9 cellular contexts compared by ENCODE assay signal in the genomic region with DNA sequence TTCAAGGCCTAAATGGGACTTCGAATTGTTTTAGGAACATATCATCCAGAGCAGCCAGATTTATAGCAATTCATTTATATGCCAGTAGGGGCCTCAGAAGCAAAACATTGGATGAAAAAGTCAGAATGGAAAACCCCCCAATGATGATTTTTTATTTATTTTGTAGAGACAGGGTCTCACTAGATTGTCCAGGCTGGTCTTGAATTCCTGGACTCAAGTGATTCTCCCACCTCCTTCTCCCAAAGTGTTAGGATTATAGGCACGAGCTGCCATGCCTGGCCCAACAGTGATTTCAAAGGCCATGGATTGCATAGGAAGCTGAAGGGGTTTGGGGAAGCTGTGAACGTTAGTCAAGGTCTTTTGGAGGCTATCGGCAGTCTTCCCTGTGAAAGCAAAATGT. TPM values are rescaled to one million over a fixed set of nuclear protein-coding genes. Genes with fewer than 3 reads are reported as not detected.
A peak's percentile ranks its signal among the peaks of the same experiment; 100 is the strongest.
DNase-seq lines count a peak whose midpoint lies in the region; ATAC-seq and TF ChIP-seq lines count a peak whose summit lies in the region.
"Had no signal": no experiment of that assay in that cellular context is flagged by ENCODE, and none has a peak within 500 bp of the region (broad histone marks: within the 10 kb centered on the region; RNA-seq: fewer than 3 reads in every experiment).

No MANE protein-coding gene starts in this region.

- peak overlapping the region; percentile 89 for H4K91ac ChIP-seq in IMR-90 (ENCODE audit: insufficient read depth, low read depth, low read length)

- H4K8ac ChIP-seq in IMR-90 (ENCODE audit: low read depth in 2 of 2, low read length in 2 of 2), result peak overlapping the region in 1 of 2 experiments; percentile 14; a peak in 2 of 4 replicates

- peak overlapping the region; percentile 77; the same call in 1 of the 2 replicates for H2AK5ac ChIP-seq in IMR-90 (ENCODE audit: low read depth, low read length)

- H2BK120ac ChIP-seq in IMR-90 (ENCODE audit: low read depth, low read length), result peak overlapping the region; percentile 87

- no peak overlapping the region for H4K5ac ChIP-seq in IMR-90 (ENCODE audit: low read depth, low read length)

- peak overlapping the region; percentile 92; the same call in 2 of the 3 replicates for H2BK15ac ChIP-seq in IMR-90 (ENCODE audit: low read depth, low read length)

- H3K27ac ChIP-seq in CD4-positive, alpha-beta memory T cell (ENCODE audit: low read depth, low read length), result no peak overlapping the region
- no peak overlapping the region for H3K27ac ChIP-seq in IMR-90 (ENCODE audit: insufficient read depth, low read length)
- no peak overlapping the region for H3K27ac ChIP-seq in breast epithelium
- H3K27ac ChIP-seq in naive thymus-derived CD4-positive, alpha-beta T cell (ENCODE audit: low read depth, low read length), result peak overlapping the region; percentile 3

- POLR2A ChIA-PET in CD4-positive, alpha-beta memory T cell (lab: Charles Lee; ENCODE audit: partially characterized antibody), result no interaction called here
- POLR2A ChIA-PET in IMR-90 (lab: Charles Lee; ENCODE audit: unreplicated experiment), result no interaction called here
- POLR2A ChIA-PET in naive thymus-derived CD4-positive, alpha-beta T cell (lab: Charles Lee), result no interaction called here

- no peak overlapping the region for H3K4me3 Mint-ChIP-seq in CD4-positive, alpha-beta memory T cell
- no peak overlapping the region for H3K4me3 Mint-ChIP-seq in naive thymus-derived CD4-positive, alpha-beta T cell

- WGBS in IMR-90 (ENCODE audit: extremely low coverage in 2 of 2, insufficient read length in 1 of 2), 2 experiments, result 92% methylated on average over 2 of the region's 4 CpGs; no CpG with 5 or more reads in 1 of the 2 experiments

- H2AFZ ChIP-seq in IMR-90 (replicated peaks; ENCODE audit: low read length, poor library complexity), result no peak overlapping the region

- peak overlapping the region in 6 of 7 donors; percentile 7 to 82 (median 36) for H3K27ac Mint-ChIP-seq in CD4-positive, alpha-beta memory T cell
- H3K27ac Mint-ChIP-seq in naive thymus-derived CD4-positive, alpha-beta T cell, result peak overlapping the region in 6 of 9 donors; percentile 35 to 85 (median 53)

- no peaks in the 10 kb centered on the region for H3K9me3 Mint-ChIP-seq in CD4-positive, alpha-beta memory T cell
- H3K9me3 Mint-ChIP-seq in naive thymus-derived CD4-positive, alpha-beta T cell, result no peaks in the 10 kb centered on the region

- BruUV-seq in IMR-90 (replicated peaks; lab: Mats Ljungman, UMichigan), result no TSS peak

- peaks cover 36 to 39% of the 10 kb centered on the region in 2 experiments for H3K79me1 ChIP-seq in IMR-90 (ENCODE audit: low read depth in 1 of 2, low read length in 2 of 2)

- ATAC-seq in IMR-90 (ENCODE audit: low read depth) (no peak), HG02981 (IDR thresholded peaks at IDR 0.05; ENCODE audit: unreplicated experiment) (no peak)
- ATAC-seq in naive thymus-derived CD4-positive, alpha-beta T cell, result no peak

- in situ Hi-C loops in IMR-90 (cut with MboI; ENCODE audit: low sequenced_read_pairs), result no loop called here

- TF ChIP-seq RAD21 in IMR-90 (IDR thresholded peaks at IDR 0.05; ENCODE audit: low read length), result 0 out of 2 replicates have a peak, but pooled peaks have one; percentile 8

- H3K9ac ChIP-seq in IMR-90 (ENCODE audit: low read depth, low read length), result no peak overlapping the region

- no peak overlapping the region for H3K4me3 ChIP-seq in CD4-positive, alpha-beta memory T cell (ENCODE audit: low read length in 2 of 2)
- no peak overlapping the region for H3K4me3 ChIP-seq in IMR-90 (ENCODE audit: insufficient read depth, low read depth, low read length)
- no peak overlapping the region for H3K4me3 ChIP-seq in breast epithelium
- H3K4me3 ChIP-seq in naive thymus-derived CD4-positive, alpha-beta T cell (ENCODE audit: low read length), result no peak overlapping the region

- no peaks in the 10 kb centered on the region for H3K27me3 ChIP-seq in CD4-positive, alpha-beta memory T cell (ENCODE audit: insufficient read depth, low read length)
- no peaks in the 10 kb centered on the region for H3K27me3 ChIP-seq in IMR-90 (ENCODE audit: control insufficient read depth, insufficient read depth, low read length)
- H3K27me3 ChIP-seq in breast epithelium, result no peaks in the 10 kb centered on the region
- H3K27me3 ChIP-seq in naive thymus-derived CD4-positive, alpha-beta T cell (ENCODE audit: control insufficient read depth in 2 of 2, insufficient read depth in 2 of 2, low read length in 2 of 2), result no peaks in the 10 kb centered on the region

- peaks cover 0 to 15% of the 10 kb centered on the region in 2 donors for H3K36me3 Mint-ChIP-seq in CD4-positive, alpha-beta memory T cell
- H3K36me3 Mint-ChIP-seq in naive thymus-derived CD4-positive, alpha-beta T cell, result peaks cover 0 to 12% (median 0%) of the 10 kb centered on the region in 5 donors

- H3K27me3 Mint-ChIP-seq in CD4-positive, alpha-beta memory T cell, result no peaks in the 10 kb centered on the region
- H3K27me3 Mint-ChIP-seq in naive thymus-derived CD4-positive, alpha-beta T cell, result no peaks in the 10 kb centered on the region

- H3K23ac ChIP-seq in IMR-90 (ENCODE audit: low read depth, low read length), result peak overlapping the region; percentile 74

- TF ChIP-seq POLR2A in IMR-90 (IDR thresholded peaks at IDR 0.05; ENCODE audit: low read depth, low read length) (no peak), breast epithelium (IDR thresholded peaks at IDR 0.05) (no peak)

- H3K36me3 ChIP-seq in CD4-positive, alpha-beta memory T cell (ENCODE audit: insufficient read depth, low read length), result no peaks in the 10 kb centered on the region
- H3K36me3 ChIP-seq in IMR-90 (ENCODE audit: control insufficient read depth, insufficient read depth, low read length), result no peaks in the 10 kb centered on the region
- H3K36me3 ChIP-seq in breast epithelium, result no peaks in the 10 kb centered on the region
- peaks cover 0 to 6% (median 0%) of the 10 kb centered on the region in 3 experiments for H3K36me3 ChIP-seq in naive thymus-derived CD4-positive, alpha-beta T cell (ENCODE audit: control insufficient read depth in 2 of 3, insufficient read depth in 3 of 3, low read length in 3 of 3)

- peaks cover 4% of the 10 kb centered on the region; the same call in 1 of the 2 replicates for H4K20me1 ChIP-seq in IMR-90 (ENCODE audit: insufficient read depth, low read length)

- peak overlapping the region; percentile 78 for H3K14ac ChIP-seq in IMR-90 (replicated peaks; ENCODE audit: low read depth, low read length)

- peak overlapping the region; percentile 76 for H3K4ac ChIP-seq in IMR-90 (ENCODE audit: low read depth, low read length)

- intact Hi-C loops in CD4-positive, alpha-beta memory T cell (cut with micrococcal nuclease), result loop anchor here (1.0 kb wide), 1 partner anchor 21 kb away; no protein-coding TSS in a partner anchor
- intact Hi-C loops in IMR-90 (cut with micrococcal nuclease) (no loop called here), breast epithelium (cut with DNase I; ENCODE audit: low total_unique reads) (no loop called here)
- intact Hi-C loops in naive thymus-derived CD4-positive, alpha-beta T cell (cut with micrococcal nuclease), result no loop called here

- CTCF ChIA-PET in CD4-positive, alpha-beta memory T cell (lab: Charles Lee; ENCODE audit: partially characterized antibody), result interaction anchor here (0.7 to 1.9 kb wide), 4 partner anchors 9 to 81 kb away, joined by 3 to 11 read pairs (median 3); no protein-coding TSS in a partner anchor
- CTCF ChIA-PET in IMR-90 (lab: Yijun Ruan, JAX), result interaction anchor here (0.6 kb wide), 1 partner anchor 142 kb away, joined by 5 read pairs; no protein-coding TSS in a partner anchor
- CTCF ChIA-PET in naive thymus-derived CD4-positive, alpha-beta T cell (lab: Charles Lee), result interaction anchor here (0.6 to 2.6 kb wide), 4 partner anchors 19 to 333 kb away, joined by 3 to 9 read pairs (median 6); no protein-coding TSS in a partner anchor

- no peak overlapping the region for H2AK9ac ChIP-seq in IMR-90 (replicated peaks; ENCODE audit: low read depth, low read length, poor library complexity)

- TF ChIP-seq CTCF in IMR-90 (conservative IDR thresholded peaks at IDR 0.05; ENCODE audit: low read depth, low read length) (peak; percentile 39; the same call in 1 of the 2 replicates), breast epithelium (IDR thresholded peaks at IDR 0.05) (peak; percentile 13 to 35 (median 18))

- no peak overlapping the region for H3K56ac ChIP-seq in IMR-90 (ENCODE audit: extremely low read depth, insufficient read depth, low read length)

- dilution Hi-C loops in IMR-90 (cut with HindIII; ENCODE audit: low sequenced_read_pairs, unreplicated experiment), result no loop called here

- H3K4me1 Mint-ChIP-seq in CD4-positive, alpha-beta memory T cell, result peaks cover 9 to 48% (median 23%) of the 10 kb centered on the region in 4 donors
- peaks cover 5 to 49% (median 28%) of the 10 kb centered on the region in 7 donors for H3K4me1 Mint-ChIP-seq in naive thymus-derived CD4-positive, alpha-beta T cell

- peak overlapping the region; percentile 73 for H2BK5ac ChIP-seq in IMR-90 (ENCODE audit: low read depth, low read length, poor library complexity, severe bottlenecking)

- no peak overlapping the region for H3K4me2 ChIP-seq in IMR-90 (ENCODE audit: low read depth, low read length)

- H3K9me3 ChIP-seq in CD4-positive, alpha-beta memory T cell (ENCODE audit: control insufficient read depth in 1 of 2, low read length in 2 of 2), result no peaks in the 10 kb centered on the region
- H3K9me3 ChIP-seq in IMR-90 (ENCODE audit: control insufficient read depth, insufficient read depth, low read length) (no peaks in the 10 kb centered on the region), breast epithelium (no peaks in the 10 kb centered on the region)
- no peaks in the 10 kb centered on the region for H3K9me3 ChIP-seq in naive thymus-derived CD4-positive, alpha-beta T cell (ENCODE audit: control insufficient read depth in 2 of 3, low read length in 3 of 3)

- peak overlapping the region; percentile 65; the same call in 1 of the 2 replicates for H2BK20ac ChIP-seq in IMR-90 (ENCODE audit: low read depth, low read length)

- no peak for DNase-seq in CD4-positive, alpha-beta memory T cell
- DNase-seq in IMR-90 (no peak), breast epithelium (ENCODE audit: low spot score in 2 of 2) (no peak), NCI-H446 treated with DMSO at 0.1 percent for 48 hours (lab: John Stamatoyannopoulos, UW) (no peak), NCI-H69 (lab: John Stamatoyannopoulos, UW) (no peak), UCSD-AML1 (lab: John Stamatoyannopoulos, UW; ENCODE audit: unreplicated experiment) (no peak)
- no peak for DNase-seq in naive thymus-derived CD4-positive, alpha-beta T cell
- DNase-seq: occipital lobe had no signal

- H3K9me1 ChIP-seq in IMR-90 (ENCODE audit: insufficient read depth, low read length), result peaks cover 10% of the 10 kb centered on the region

- peaks cover 14% of the 10 kb centered on the region for H3K4me1 ChIP-seq in CD4-positive, alpha-beta memory T cell (ENCODE audit: insufficient read depth, low read length)
- H3K4me1 ChIP-seq in IMR-90 (ENCODE audit: control insufficient read depth, insufficient read depth, low read length) (peaks cover 21% of the 10 kb centered on the region), breast epithelium (peaks cover 0 to 8% of the 10 kb centered on the region in 2 donors)
- peaks cover under 1 to 7% of the 10 kb centered on the region in 2 donors for H3K4me1 ChIP-seq in naive thymus-derived CD4-positive, alpha-beta T cell (ENCODE audit: control insufficient read depth in 2 of 2, insufficient read depth in 2 of 2, low read length in 2 of 2)

- no peak overlapping the region for H3K18ac ChIP-seq in IMR-90 (ENCODE audit: low read depth, low read length)

RNA-seq across cellular contexts. Expression of a gene that starts 3.6 kb away (rescaled TPM):
- total RNA-seq in CD4-positive, alpha-beta memory T cell, result 10 to 100 TPM; 44.5 to 44.8 TPM
- 10 to 100 TPM in 1 of 2 donors, 1 to 10 TPM in 1; 8.6 to 24.9 TPM for polyA plus RNA-seq in CD4-positive, alpha-beta memory T cell
- total RNA-seq in IMR-90 (2012; rRNA removed), result 10.6 and 11.8 TPM in 2 replicates
- 23.0 and 23.9 TPM in 2 replicates for polyA plus RNA-seq in IMR-90 (2012; rRNA removed)
- 13.6 and 14.0 TPM in 2 replicates for polyA plus RNA-seq in IMR-90 (2012; cell fraction: cytosol; rRNA removed)
- polyA plus RNA-seq in IMR-90 (2012; cell fraction: nucleus; rRNA removed; ENCODE audit: low replicate concordance), result 111 and 172 TPM in 2 replicates
- total RNA-seq in breast epithelium, result 10 to 100 TPM; 26.9 to 32.8 (median 31.0) TPM
- total RNA-seq in naive thymus-derived CD4-positive, alpha-beta T cell, result 10 to 100 TPM; 35.6 to 93.5 (median 43.6) TPM
- polyA plus RNA-seq in naive thymus-derived CD4-positive, alpha-beta T cell, result 10 to 100 TPM in 1 of 2 donors, 1 to 10 TPM in 1; 6.7 to 13.9 TPM

RNA-seq across cellular contexts. Expression of a gene that starts 21.9 kb away (rescaled TPM):
- total RNA-seq in CD4-positive, alpha-beta memory T cell, result 10 to 100 TPM; 39.1 to 43.8 TPM
- 10 to 100 TPM; 25.1 to 29.2 TPM for polyA plus RNA-seq in CD4-positive, alpha-beta memory T cell
- total RNA-seq in IMR-90 (2012; rRNA removed), result 177 and 219 TPM in 2 replicates
- polyA plus RNA-seq in IMR-90 (2012; rRNA removed), result 127 and 145 TPM in 2 replicates
- polyA plus RNA-seq in IMR-90 (2012; cell fraction: cytosol; rRNA removed), result 51.2 and 117 TPM in 2 replicates
- polyA plus RNA-seq in IMR-90 (2012; cell fraction: nucleus; rRNA removed; ENCODE audit: low replicate concordance), result 56.9 and 86.4 TPM in 2 replicates
- total RNA-seq in breast epithelium, result 10 to 100 TPM; 83.0 to 94.8 (median 89.8) TPM
- 10 to 100 TPM; 28.4 to 50.4 (median 47.6) TPM for total RNA-seq in naive thymus-derived CD4-positive, alpha-beta T cell
- 10 to 100 TPM; 28.8 to 32.2 TPM for polyA plus RNA-seq in naive thymus-derived CD4-positive, alpha-beta T cell
